12 cellular contexts compared by ENCODE assay signal in the genomic region with DNA sequence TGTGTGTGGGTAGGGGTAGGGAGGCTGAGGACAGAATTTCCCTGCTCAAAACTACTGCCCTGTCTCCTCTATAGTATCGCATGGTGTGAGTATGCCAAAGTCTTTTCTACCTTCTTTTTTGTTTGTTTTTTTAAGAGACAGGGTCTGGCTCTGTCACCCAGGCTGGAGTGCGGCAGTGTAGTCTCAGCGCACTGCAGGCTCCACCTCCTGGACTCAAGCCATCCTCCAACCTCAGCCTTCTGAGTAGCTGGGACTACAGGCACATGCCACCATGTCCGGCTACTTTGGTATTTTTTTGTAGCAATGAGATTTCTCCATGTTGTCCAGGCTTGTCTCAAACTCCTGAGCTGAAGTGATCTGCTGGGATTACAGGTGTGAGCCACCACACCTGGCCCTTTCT. TPM values are rescaled to one million over a fixed set of nuclear protein-coding genes. Genes with fewer than 3 reads are reported as not detected.
DNase-seq lines count a peak whose midpoint lies in the region; ATAC-seq, FAIRE-seq and TF ChIP-seq lines count a peak whose summit lies in the region.
"Had no signal": no experiment of that assay in that cellular context is flagged by ENCODE, and none has a peak within 500 bp of the region (broad histone marks: within the 10 kb centered on the region; RNA-seq: fewer than 3 reads in every experiment).

No MANE protein-coding gene starts in this region.

- TF ChIP-seq EP300 in GM12878 (IDR thresholded peaks at IDR 0.05; ENCODE audit: borderline replicate concordance in 1 of 2, control insufficient read depth in 1 of 2, low read depth in 2 of 2, low read length in 2 of 2), result no peak
- TF ChIP-seq EP300 in esophagus muscularis mucosa (IDR thresholded peaks at IDR 0.05), result no peak

- peaks cover 25 to 61% of the 10 kb centered on the region in 2 donors for H3K36me3 Mint-ChIP-seq in CD4-positive, alpha-beta memory T cell
- H3K36me3 Mint-ChIP-seq in HFFc6 (ENCODE audit: low read depth), result peaks cover 36% of the 10 kb centered on the region
- H3K36me3 Mint-ChIP-seq in naive thymus-derived CD4-positive, alpha-beta T cell, result peaks cover 4 to 27% (median 8%) of the 10 kb centered on the region in 5 donors

- H3K27me3 ChIP-seq in CD4-positive, alpha-beta memory T cell (ENCODE audit: insufficient read depth, low read length), result no peaks in the 10 kb centered on the region
- H3K27me3 ChIP-seq in GM12878 (replicated peaks in 1 of 2; ENCODE audit: control insufficient read depth in 2 of 2, insufficient read depth in 2 of 2, low read length in 1 of 2) (no peaks in the 10 kb centered on the region), esophagus muscularis mucosa (no peaks in the 10 kb centered on the region)
- no peaks in the 10 kb centered on the region for H3K27me3 ChIP-seq in naive thymus-derived CD4-positive, alpha-beta T cell (ENCODE audit: control insufficient read depth in 2 of 2, insufficient read depth in 2 of 2, low read length in 2 of 2)
- H3K27me3 ChIP-seq: esophagus squamous epithelium, transverse colon had no signal

- H4K20me1 ChIP-seq in GM12878 (ENCODE audit: control insufficient read depth, insufficient read depth), result no peaks in the 10 kb centered on the region

- in situ Hi-C loops in GM12878 (cut with MboI), result loop anchor here (5.0 kb wide), 1 partner anchor 104 kb away; no protein-coding TSS in a partner anchor

- no peaks in the 10 kb centered on the region for H3K9me3 Mint-ChIP-seq in CD4-positive, alpha-beta memory T cell
- H3K9me3 Mint-ChIP-seq in HFFc6, result peaks cover 5% of the 10 kb centered on the region
- no peaks in the 10 kb centered on the region for H3K9me3 Mint-ChIP-seq in naive thymus-derived CD4-positive, alpha-beta T cell

- H3K9me3 ChIP-seq in CD4-positive, alpha-beta memory T cell (ENCODE audit: control insufficient read depth in 1 of 2, low read length in 2 of 2), result no peaks in the 10 kb centered on the region
- H3K9me3 ChIP-seq in GM12878 (replicated peaks; ENCODE audit: control insufficient read depth, insufficient read depth, low read length), result no peaks in the 10 kb centered on the region
- H3K9me3 ChIP-seq in naive thymus-derived CD4-positive, alpha-beta T cell (ENCODE audit: control insufficient read depth in 2 of 3, low read length in 3 of 3), result no peaks in the 10 kb centered on the region
- H3K9me3 ChIP-seq in esophagus muscularis mucosa, result no peaks in the 10 kb centered on the region
- H3K9me3 ChIP-seq: esophagus squamous epithelium, transverse colon had no signal

- no peak overlapping the region for H3K4me3 ChIP-seq in CD4-positive, alpha-beta memory T cell (ENCODE audit: low read length in 2 of 2)
- no peak overlapping the region for H3K4me3 ChIP-seq in GM12878
- no peak overlapping the region for H3K4me3 ChIP-seq in naive thymus-derived CD4-positive, alpha-beta T cell (ENCODE audit: low read length)
- H3K4me3 ChIP-seq in esophagus muscularis mucosa, result no peak overlapping the region
- H3K4me3 ChIP-seq: esophagus squamous epithelium, transverse colon had no signal

- H3K79me2 ChIP-seq in GM12878 (ENCODE audit: control insufficient read depth, insufficient read depth, low read length), result peaks cover 38% of the 10 kb centered on the region

- 95% methylated on average over 4 of the region's 4 CpGs for WGBS in GM12878 (ENCODE audit: insufficient coverage, insufficient replicate concordance, low lambda C conversion rate, missing lambda C conversion rate)
- 47% methylated on average over 4 of the region's 4 CpGs for WGBS in esophagus muscularis mucosa

- POLR2A ChIA-PET in CD4-positive, alpha-beta memory T cell (lab: Charles Lee; ENCODE audit: partially characterized antibody), result interaction anchor here (1.5 kb wide), 1 partner anchor 25 kb away, joined by 3 read pairs; no protein-coding TSS in a partner anchor
- POLR2A ChIA-PET in GM12878 (lab: Charles Lee), result no interaction called here
- POLR2A ChIA-PET in naive thymus-derived CD4-positive, alpha-beta T cell (lab: Charles Lee), result interaction anchor here (0.7 kb wide), 1 partner anchor 113 kb away, joined by 3 read pairs; the partner anchor contains the start of gene DCP2

- H2AFZ ChIP-seq in GM12878 (ENCODE audit: control insufficient read depth, low read depth, low read length), result no peak overlapping the region

- H3K4me2 ChIP-seq in GM12878 (ENCODE audit: control insufficient read depth, insufficient read depth), result peak overlapping the region; percentile 25; the same call in 1 of the 2 replicates

- no peak for DNase-seq in CD4-positive, alpha-beta memory T cell
- DNase-seq in HFFc6 (no peak), GM12878 (ENCODE audit: low read depth, low spot score) (no peak), NCI-H146 (lab: John Stamatoyannopoulos, UW) (no peak), esophagus muscularis mucosa (ENCODE audit: extremely low spot score) (no peak), middle frontal gyrus (ENCODE audit: extremely low spot score, low spot score) (no peak)
- DNase-seq in naive thymus-derived CD4-positive, alpha-beta T cell, result no peak
- DNase-seq: amniotic stem cell, DMS79, esophagus squamous epithelium, transverse colon had no signal

- CTCF ChIA-PET in CD4-positive, alpha-beta memory T cell (lab: Charles Lee; ENCODE audit: partially characterized antibody), result interaction anchor here (1.1 to 1.6 kb wide), 2 partner anchors 10 to 58 kb away, joined by 4 read pairs; partner anchors contain the start of gene REEP5
- CTCF ChIA-PET in GM12878 (lab: Yijun Ruan, JAX), result interaction anchor here (1.2 kb wide), 1 partner anchor 100 kb away, joined by 3 read pairs; no protein-coding TSS in a partner anchor
- CTCF ChIA-PET in naive thymus-derived CD4-positive, alpha-beta T cell (lab: Charles Lee), result interaction anchor here (0.6 kb wide), 1 partner anchor 29 kb away, joined by 3 read pairs; no protein-coding TSS in a partner anchor

- no peak for FAIRE-seq in GM12878 (lab: Jason Lieb, UNC)

- H3K4me3 Mint-ChIP-seq in CD4-positive, alpha-beta memory T cell, result peak overlapping the region in 6 of 8 donors; percentile 36 to 98 (median 96)
- peak overlapping the region; percentile 98; the same call in 1 of the 2 replicates for H3K4me3 Mint-ChIP-seq in HFFc6
- H3K4me3 Mint-ChIP-seq in naive thymus-derived CD4-positive, alpha-beta T cell, result peak overlapping the region; percentile 31 to 97 (median 92)

- peak overlapping the region; percentile 97 for H3K27ac ChIP-seq in CD4-positive, alpha-beta memory T cell (ENCODE audit: low read depth, low read length)
- H3K27ac ChIP-seq in GM12878 (ENCODE audit: control insufficient read depth, insufficient read depth), result no peak overlapping the region
- H3K27ac ChIP-seq in naive thymus-derived CD4-positive, alpha-beta T cell (ENCODE audit: low read depth, low read length), result no peak overlapping the region
- H3K27ac ChIP-seq in esophagus muscularis mucosa (replicated peaks in 1 of 4), result peak overlapping the region in 2 of 4 donors; percentile 8 to 19
- H3K27ac ChIP-seq: esophagus squamous epithelium, transverse colon had no signal

- H3K36me3 ChIP-seq in CD4-positive, alpha-beta memory T cell (ENCODE audit: insufficient read depth, low read length), result peaks cover 37% of the 10 kb centered on the region
- H3K36me3 ChIP-seq in GM12878 (ENCODE audit: control insufficient read depth in 2 of 2, insufficient read depth in 2 of 2, low read length in 1 of 2) (peaks cover 2 to 24% of the 10 kb centered on the region in 2 experiments; a peak in 1 of 4 replicates), esophagus muscularis mucosa (peaks cover 7 to 58% (median 40%) of the 10 kb centered on the region in 4 donors)
- H3K36me3 ChIP-seq in naive thymus-derived CD4-positive, alpha-beta T cell (ENCODE audit: control insufficient read depth in 2 of 3, insufficient read depth in 3 of 3, low read length in 3 of 3), result peaks cover 0 to 38% (median 14%) of the 10 kb centered on the region in 3 experiments

- RAD21 ChIA-PET in GM12878 (lab: Charles Lee; ENCODE audit: unreplicated experiment), result interaction anchor here (1.0 to 1.3 kb wide), 2 partner anchors 52 to 59 kb away, joined by 4 read pairs; no protein-coding TSS in a partner anchor

- no peak for TF ChIP-seq RAD21 in GM12878 (IDR thresholded peaks at IDR 0.05; ENCODE audit: insufficient read depth, low read depth, low read length)

- H3K4me1 ChIP-seq in CD4-positive, alpha-beta memory T cell (ENCODE audit: insufficient read depth, low read length), result peaks cover 44% of the 10 kb centered on the region
- peaks cover 8% of the 10 kb centered on the region for H3K4me1 ChIP-seq in GM12878 (ENCODE audit: control insufficient read depth, insufficient read depth, low read length)
- peaks cover 19% of the 10 kb centered on the region in 2 donors for H3K4me1 ChIP-seq in naive thymus-derived CD4-positive, alpha-beta T cell (ENCODE audit: control insufficient read depth in 2 of 2, insufficient read depth in 2 of 2, low read length in 2 of 2)
- H3K4me1 ChIP-seq in esophagus muscularis mucosa, result peaks cover 29 to 36% (median 31%) of the 10 kb centered on the region in 4 donors

- H3K27me3 Mint-ChIP-seq in CD4-positive, alpha-beta memory T cell, result no peaks in the 10 kb centered on the region
- H3K27me3 Mint-ChIP-seq in HFFc6 (ENCODE audit: insufficient read depth), result no peaks in the 10 kb centered on the region
- no peaks in the 10 kb centered on the region for H3K27me3 Mint-ChIP-seq in naive thymus-derived CD4-positive, alpha-beta T cell

- BruUV-seq in GM12878 (replicated peaks; lab: Mats Ljungman, UMichigan), result no TSS peak

- no peak for TF ChIP-seq CTCF in HFFc6 (IDR thresholded peaks at IDR 0.05)
- no peak for TF ChIP-seq CTCF in GM12878 (IDR thresholded peaks at IDR 0.05 in 2 of 3, conservative IDR thresholded peaks at IDR 0.05 in 1 of 3; ENCODE audit: control insufficient read depth in 2 of 3, extremely low read depth in 1 of 3, insufficient read depth in 1 of 3, low read depth in 3 of 3, low read length in 3 of 3)
- TF ChIP-seq CTCF in esophagus muscularis mucosa (IDR thresholded peaks at IDR 0.05), result no peak

- intact Hi-C loops in CD4-positive, alpha-beta memory T cell (cut with micrococcal nuclease), result loop anchor here (5.0 kb wide), 1 partner anchor 99 kb away; no protein-coding TSS in a partner anchor
- intact Hi-C loops in GM12878 (cut with micrococcal nuclease; ENCODE audit: unreplicated experiment), result loop anchor here (5.0 kb wide), 1 partner anchor 59 kb away; the partner anchor contains the start of gene REEP5
- intact Hi-C loops in naive thymus-derived CD4-positive, alpha-beta T cell (cut with micrococcal nuclease), result loop anchor here (5.0 kb wide), 3 partner anchors 159 to 1106 kb away; partner anchors contain the start of gene NREP (in 1 of the 2)
- intact Hi-C loops in esophagus muscularis mucosa (cut with DNase I), result loop anchor here (5.0 kb wide), 1 partner anchor 59 kb away; the partner anchor contains the start of gene REEP5

- ATAC-seq in GM12878 (no peak), HG02870 (IDR thresholded peaks at IDR 0.05; ENCODE audit: unreplicated experiment) (no peak)
- ATAC-seq in naive thymus-derived CD4-positive, alpha-beta T cell, result no peak

- peak overlapping the region in 6 of 7 donors; percentile 28 to 98 (median 63) for H3K27ac Mint-ChIP-seq in CD4-positive, alpha-beta memory T cell
- no peak overlapping the region for H3K27ac Mint-ChIP-seq in HFFc6
- H3K27ac Mint-ChIP-seq in naive thymus-derived CD4-positive, alpha-beta T cell, result peak overlapping the region in 6 of 9 donors; percentile 36 to 97 (median 68)

- H3K9ac ChIP-seq in GM12878 (ENCODE audit: control insufficient read depth, insufficient read depth, low read length), result no peak overlapping the region

- H3K4me1 Mint-ChIP-seq in CD4-positive, alpha-beta memory T cell, result peaks cover 26 to 49% (median 40%) of the 10 kb centered on the region in 4 donors
- H3K4me1 Mint-ChIP-seq in HFFc6 (ENCODE audit: low read depth), result peaks cover 26% of the 10 kb centered on the region
- peaks cover 14 to 50% (median 41%) of the 10 kb centered on the region in 7 donors for H3K4me1 Mint-ChIP-seq in naive thymus-derived CD4-positive, alpha-beta T cell

- TF ChIP-seq POLR2A in GM12878 (IDR thresholded peaks at IDR 0.05; ENCODE audit: low read depth, low read length) (no peak), esophagus muscularis mucosa (IDR thresholded peaks at IDR 0.05; ENCODE audit: low read depth) (no peak)

- SMC1A ChIA-PET in GM12878 (lab: Charles Lee; ENCODE audit: uncharacterized antibody, unreplicated experiment), result interaction anchor here (1.4 to 1.5 kb wide), 2 partner anchors 15 to 53 kb away, joined by 4 to 7 read pairs; no protein-coding TSS in a partner anchor

RNA-seq across cellular contexts. Expression of gene SRP19, which starts 2.5 kb away (rescaled TPM):
- total RNA-seq in CD4-positive, alpha-beta memory T cell, result 10 to 100 TPM; 51.4 to 54.4 TPM
- polyA plus RNA-seq in CD4-positive, alpha-beta memory T cell, result 100 to 1,000 TPM; 150 to 163 TPM
- total RNA-seq in HFFc6 (2021; fragmentation: NEBNext Ultra II Directional; extraction: Animal tissue kit (Norgen Biotek cat#: 25700)), result 10 to 100 TPM; 53.8 to 69.5 (median 58.9) TPM
- 33.3 and 45.4 TPM in 2 replicates for total RNA-seq in GM12878 (2013; cell fraction: nucleolus; rRNA removed)
- total RNA-seq in GM12878 (2014; rRNA removed) (48.6 and 61.4 TPM in 2 replicates), GM12878 (2014; rRNA removed; fragmentation: Illumina TruSeq; extraction: Trizol) (137 and 155 TPM in 2 replicates), GM12878 (2021) (43.4 TPM in 2 replicates), esophagus muscularis mucosa (10 to 100 TPM; 39.0 to 61.9 (median 55.0) TPM)
- polyA plus RNA-seq in GM12878 (2011; ENCODE audit: low read depth), result 27.5 TPM
- polyA plus RNA-seq in GM12878 (2011; rRNA removed) (72.9 and 104 TPM in 2 replicates), GM12878 (2014; fragmentation: Illumina TruSeq; extraction: Trizol) (157 and 200 TPM in 2 replicates), GM12878 (2014; fragmentation: Nextera tagmentation; extraction: Ambion mirVana) (100 to 1,000 TPM; 301 to 379 TPM), GM12878 (2014; rRNA removed) (68.0 and 76.2 TPM in 2 replicates), GM12878 (2016; fragmentation: Nextera tagmentation; extraction: Ambion mirVana) (100 to 1,000 TPM; 203 to 215 TPM)
- 16.4 and 19.4 TPM in 2 replicates for polyA plus RNA-seq in GM12878 (2011; cell fraction: cytosol; rRNA removed)
- polyA plus RNA-seq in GM12878 (2011; cell fraction: nucleus; rRNA removed), result 22.6 and 29.7 TPM in 2 replicates
- 50.7 and 87.7 TPM in 2 replicates for polyA plus RNA-seq in GM12878 (2012)
- polyA minus RNA-seq in GM12878 (2011; rRNA and poly(A)+ RNA removed), result 6.5 and 13.8 TPM in 2 replicates
- polyA minus RNA-seq in GM12878 (2011; cell fraction: cytosol; rRNA and poly(A)+ RNA removed), result 4.0 and 12.9 TPM in 2 replicates
- 6.9 and 14.8 TPM in 2 replicates for polyA minus RNA-seq in GM12878 (2011; cell fraction: nucleus; rRNA and poly(A)+ RNA removed)
- total RNA-seq in naive thymus-derived CD4-positive, alpha-beta T cell, result 10 to 100 TPM; 34.2 to 70.9 (median 41.5) TPM
- polyA plus RNA-seq in naive thymus-derived CD4-positive, alpha-beta T cell, result 100 to 1,000 TPM; 113 to 115 TPM

RNA-seq across cellular contexts. Expression of gene REEP5, which starts 58.5 kb away (rescaled TPM):
- total RNA-seq in CD4-positive, alpha-beta memory T cell, result 10 to 100 TPM; 55.6 to 61.1 TPM
- 100 to 1,000 TPM; 113 to 117 TPM for polyA plus RNA-seq in CD4-positive, alpha-beta memory T cell
- total RNA-seq in HFFc6 (2021; fragmentation: NEBNext Ultra II Directional; extraction: Animal tissue kit (Norgen Biotek cat#: 25700)), result 100 to 1,000 TPM in 4 of 6 experiments, 10 to 100 TPM in 2; 95.9 to 143 (median 107) TPM
- 20.2 and 25.9 TPM in 2 replicates for total RNA-seq in GM12878 (2013; cell fraction: nucleolus; rRNA removed)
- total RNA-seq in GM12878 (2014; rRNA removed) (54.8 and 61.3 TPM in 2 replicates), GM12878 (2014; rRNA removed; fragmentation: Illumina TruSeq; extraction: Trizol) (28.6 and 30.5 TPM in 2 replicates), GM12878 (2021) (56.2 and 61.2 TPM in 2 replicates), esophagus muscularis mucosa (10 to 100 TPM; 53.0 to 73.6 (median 62.2) TPM)
- 14.3 TPM for polyA plus RNA-seq in GM12878 (2011; ENCODE audit: low read depth)
- polyA plus RNA-seq in GM12878 (2011; rRNA removed) (104 and 131 TPM in 2 replicates), GM12878 (2014; fragmentation: Illumina TruSeq; extraction: Trizol) (46.9 and 50.1 TPM in 2 replicates), GM12878 (2014; fragmentation: Nextera tagmentation; extraction: Ambion mirVana) (100 to 1,000 TPM; 196 to 211 TPM), GM12878 (2014; rRNA removed) (95.3 and 96.8 TPM in 2 replicates), GM12878 (2016; fragmentation: Nextera tagmentation; extraction: Ambion mirVana) (100 to 1,000 TPM; 188 to 204 TPM)
- 79.5 and 146 TPM in 2 replicates for polyA plus RNA-seq in GM12878 (2011; cell fraction: cytosol; rRNA removed)
- polyA plus RNA-seq in GM12878 (2011; cell fraction: nucleus; rRNA removed), result 55.7 and 70.0 TPM in 2 replicates
- polyA plus RNA-seq in GM12878 (2012), result 39.0 and 40.3 TPM in 2 replicates
- 114 and 115 TPM in 2 replicates for polyA minus RNA-seq in GM12878 (2011; rRNA and poly(A)+ RNA removed)
- 38.6 and 40.8 TPM in 2 replicates for polyA minus RNA-seq in GM12878 (2011; cell fraction: cytosol; rRNA and poly(A)+ RNA removed)
- 29.9 and 53.7 TPM in 2 replicates for polyA minus RNA-seq in GM12878 (2011; cell fraction: nucleus; rRNA and poly(A)+ RNA removed)
- 10 to 100 TPM; 16.4 to 83.9 (median 30.0) TPM for total RNA-seq in naive thymus-derived CD4-positive, alpha-beta T cell
- polyA plus RNA-seq in naive thymus-derived CD4-positive, alpha-beta T cell, result 10 to 100 TPM; 28.4 to 33.4 TPM
